Comparison of ENCODE assay signal across 8 cellular contexts in genomic region chr1:40449684-40450490, GRCh38. TPM values are rescaled to one million over a fixed set of nuclear protein-coding genes. Genes with fewer than 3 reads are reported as not detected.
A peak's percentile ranks its signal among the peaks of the same experiment; 100 is the strongest.
DNase-seq lines count a peak whose midpoint lies in the region; ATAC-seq and TF ChIP-seq lines count a peak whose summit lies in the region.

Gene ZFP69B, plus strand, starts transcription at chr1:40450476. Its CDS starts 486 bp downstream, at chr1:40450962.

- peak in 1 of 2 donors; percentile 23 for TF ChIP-seq POLR2A in tibial nerve (IDR thresholded peaks at IDR 0.05)

- H3K4me2 ChIP-seq in SU-DHL-6 (ENCODE audit: low read depth, low read length, poor library complexity, severe bottlenecking) (peak within 1 kb of the TSS; percentile 81), trophoblast cell (ENCODE audit: low read length) (peak within 1 kb of the TSS; percentile 55)

- H3K27me3 Mint-ChIP-seq in activated naive CD8-positive, alpha-beta T cell treated with anti-CD3 and anti-CD28 coated beads, Interleukin-2, amount 50 U/mL, for 24 hours: no peaks in the 10 kb centered on the region

- peaks cover 52% of the 10 kb centered on the region for H3K9me3 Mint-ChIP-seq in activated naive CD8-positive, alpha-beta T cell treated with anti-CD3 and anti-CD28 coated beads, Interleukin-2, amount 50 U/mL, for 24 hours

- no CpG with 5 or more reads among the region's 64 CpGs for whole genome bisulfite sequencing in trophoblast cell (ENCODE audit: extremely low coverage, insufficient coverage, insufficient read length)
- 0% methylated on average over 18 to 44 of the region's 64 CpGs for WGBS in tibial nerve, 2 donors

- no peak within 1 kb of the TSS for H2BK12ac ChIP-seq in trophoblast cell (ENCODE audit: low read length)

- peak within 1 kb of the TSS; percentile 67 for H3K4ac ChIP-seq in trophoblast cell (ENCODE audit: low read depth, low read length)

- H2BK5ac ChIP-seq in trophoblast cell (ENCODE audit: low read depth, low read length, poor library complexity): peak within 1 kb of the TSS; percentile 64

- H2BK120ac ChIP-seq in trophoblast cell (ENCODE audit: insufficient read depth, low read length, poor library complexity): peak within 1 kb of the TSS; percentile 81

- H3K79me1 ChIP-seq in trophoblast cell (ENCODE audit: low read length): peaks cover 5% of the 10 kb centered on the region

- H3K9ac ChIP-seq in SU-DHL-6 (ENCODE audit: low read length) (peak within 1 kb of the TSS; percentile 74), trophoblast cell (ENCODE audit: low read length) (peak within 1 kb of the TSS; percentile 16)

- peak within 1 kb of the TSS; percentile 97 for H4K8ac ChIP-seq in trophoblast cell (ENCODE audit: low read depth, low read length)

- H3K14ac ChIP-seq in trophoblast cell (ENCODE audit: low read length): peak within 1 kb of the TSS; percentile 80

- H3K4me1 ChIP-seq in trophoblast cell (ENCODE audit: control insufficient read depth in 1 of 2, insufficient read depth in 2 of 2, low read length in 2 of 2) (peaks cover 7 to 8% of the 10 kb centered on the region in 2 experiments), tibial nerve (peaks cover 0 to 15% (median 5%) of the 10 kb centered on the region in 4 donors)

- H3F3A ChIP-seq in SU-DHL-6 (ENCODE audit: insufficient read depth): no peaks in the 10 kb centered on the region; the same call in 1 of the 2 replicates

- peak within 1 kb of the TSS; percentile 79 for H3K27ac ChIP-seq in SU-DHL-6 (ENCODE audit: low read depth, low read length)
- peak within 1 kb of the TSS; percentile 30 for H3K27ac ChIP-seq in trophoblast cell (ENCODE audit: low read depth, low read length)
- H3K27ac ChIP-seq in tibial nerve: peak within 1 kb of the TSS in 3 of 4 donors; percentile 68 to 76 (median 72)

- H3K9me2 ChIP-seq in SU-DHL-6 (replicated peaks; ENCODE audit: insufficient read depth, low read length): no peaks in the 10 kb centered on the region

- peak within 1 kb of the TSS; percentile 97 for H4K12ac ChIP-seq in trophoblast cell (ENCODE audit: low read depth, low read length)

- H3K9me3 ChIP-seq in SU-DHL-6 (ENCODE audit: insufficient read depth, low read length) (peaks cover 15% of the 10 kb centered on the region; the same call in 1 of the 2 replicates), trophoblast cell (ENCODE audit: insufficient read depth, low read depth, low read length) (peaks cover 3% of the 10 kb centered on the region), tibial nerve (peaks cover 0 to 27% (median 0%) of the 10 kb centered on the region in 4 donors)

- H3K79me2 ChIP-seq in SU-DHL-6 (ENCODE audit: insufficient read depth, low read length) (peaks cover 14% of the 10 kb centered on the region; the same call in 1 of the 2 replicates), trophoblast cell (ENCODE audit: control insufficient read depth, insufficient read depth, low read length, poor library complexity) (peaks cover 2% of the 10 kb centered on the region)

- TF ChIP-seq EP300 in tibial nerve (IDR thresholded peaks at IDR 0.05): peak in 1 of 2 donors; percentile 53

- peak within 1 kb of the TSS; percentile 34 for H3K18ac ChIP-seq in trophoblast cell (ENCODE audit: low read length)

- H3K4me1 Mint-ChIP-seq in activated naive CD8-positive, alpha-beta T cell treated with anti-CD3 and anti-CD28 coated beads, Interleukin-2, amount 50 U/mL, for 24 hours: peaks cover 40% of the 10 kb centered on the region

- peak; percentile 83 for ATAC-seq in HG02642 (IDR thresholded peaks at IDR 0.05; ENCODE audit: poor library complexity, unreplicated experiment)
- peak; percentile 70 for ATAC-seq in activated naive CD8-positive, alpha-beta T cell treated with anti-CD3 and anti-CD28 coated beads, Interleukin-2, amount 50 U/mL, for 24 hours

- H3K36me3 ChIP-seq in SU-DHL-6 (ENCODE audit: low read length) (peaks cover 13% of the 10 kb centered on the region), trophoblast cell (ENCODE audit: control insufficient read depth in 1 of 2, insufficient read depth in 2 of 2, low read length in 2 of 2) (peaks cover 1 to 2% of the 10 kb centered on the region in 2 experiments), tibial nerve (peaks cover 0 to 9% (median 0%) of the 10 kb centered on the region in 3 donors)

- H3K27me3 ChIP-seq in SU-DHL-6 (ENCODE audit: low read length): no peaks in the 10 kb centered on the region
- no peaks in the 10 kb centered on the region for H3K27me3 ChIP-seq in trophoblast cell (ENCODE audit: insufficient read depth, low read length)
- H3K27me3 ChIP-seq in tibial nerve: no peaks in the 10 kb centered on the region

- intact Hi-C loops in cardiac septum (cut with DNase I): loop anchor here (2.0 to 5.0 kb wide), 2 partner anchors 27 to 57 kb away; partner anchors contain the start of genes EXO5 and ZFP69

- TF ChIP-seq CTCF in GM12864 (IDR thresholded peaks at IDR 0.05; ENCODE audit: low read depth, low read length, missing control alignments) (no peak), SU-DHL-6 (IDR thresholded peaks at IDR 0.05; ENCODE audit: insufficient read depth, low read length, poor library complexity, severe bottlenecking) (no peak), tibial nerve (IDR thresholded peaks at IDR 0.05) (peak in 2 of 5 experiments; percentile 14 to 24)

- H3K36me3 Mint-ChIP-seq in activated naive CD8-positive, alpha-beta T cell treated with anti-CD3 and anti-CD28 coated beads, Interleukin-2, amount 50 U/mL, for 24 hours (ENCODE audit: low read depth): peaks cover 49% of the 10 kb centered on the region

- H2AFZ ChIP-seq in SU-DHL-6 (ENCODE audit: low read depth, low read length, severe bottlenecking) (peak within 1 kb of the TSS; percentile 97), trophoblast cell (ENCODE audit: insufficient read depth, low read length, poor library complexity) (peak within 1 kb of the TSS; percentile 100)

- no peak within 1 kb of the TSS for H3K23ac ChIP-seq in trophoblast cell (ENCODE audit: low read length)

- H4K20me1 ChIP-seq in SU-DHL-6 (ENCODE audit: low read depth, low read length): no peaks in the 10 kb centered on the region

- peak within 1 kb of the TSS; percentile 71 for H4K91ac ChIP-seq in trophoblast cell (ENCODE audit: low read depth, low read length)

- peak within 1 kb of the TSS; percentile 94 for H3K27ac Mint-ChIP-seq in activated naive CD8-positive, alpha-beta T cell treated with anti-CD3 and anti-CD28 coated beads, Interleukin-2, amount 50 U/mL, for 24 hours

- H3K4me3 ChIP-seq in GM12864 (ENCODE audit: low read depth, low read length) (peak within 1 kb of the TSS; percentile 74), SU-DHL-6 (ENCODE audit: insufficient read depth, low read length, poor library complexity, severe bottlenecking) (peak within 1 kb of the TSS; percentile 68), trophoblast cell (ENCODE audit: low read depth, low read length) (peak within 1 kb of the TSS; percentile 77), tibial nerve (peak within 1 kb of the TSS; percentile 46 to 74 (median 54))

- H2AK5ac ChIP-seq in trophoblast cell (ENCODE audit: low read length): no peak within 1 kb of the TSS

- DNase-seq in GM12864 (ENCODE audit: low read depth) (peak; percentile 68), NCI-H128 (lab: John Stamatoyannopoulos, UW; ENCODE audit: unreplicated experiment) (peak; percentile 94), cardiac septum (ENCODE audit: low spot score) (peak; percentile 96), trophoblast cell (peak; percentile 84 to 95), tibial nerve (ENCODE audit: low spot score in 2 of 2) (peak; percentile 62 to 71)
- DNase-seq in activated naive CD8-positive, alpha-beta T cell treated with anti-CD3 and anti-CD28 coated beads, Interleukin-2, amount 50 U/mL, for 24 hours: peak; percentile 96

- H3K4me3 Mint-ChIP-seq in activated naive CD8-positive, alpha-beta T cell treated with anti-CD3 and anti-CD28 coated beads, Interleukin-2, amount 50 U/mL, for 24 hours: peak within 1 kb of the TSS; percentile 86

RNA-seq across cellular contexts. Expression of gene ZFP69B, which starts in this region (rescaled TPM):
- 1.3 TPM for total RNA-seq in cardiac septum
- 1.7 and 1.8 TPM in 2 replicates for polyA plus RNA-seq in trophoblast cell (2013)
- 1 to 10 TPM in 2 of 4 donors, under 1 TPM in 2; 0.39 to 2.3 (median 1.3) TPM for total RNA-seq in tibial nerve

Comparison
In these comparisons a context has a peak if more than half of its experiments do, and no peak if none do; other contexts are left out.
1. Peak in every context shown above with its lines: DNase-seq, ATAC-seq, H3K4me3 ChIP-seq and H3K27ac ChIP-seq.